ENCODE assay signal across 20 cellular contexts in genomic region chr4:164807611-164808010, GRCh38. TPM values are rescaled to one million over a fixed set of nuclear protein-coding genes. Genes with fewer than 3 reads are reported as not detected.
A peak's percentile ranks its signal among the peaks of the same experiment; 100 is the strongest.
DNase-seq lines count a peak whose midpoint lies in the region; ATAC-seq and TF ChIP-seq lines count a peak whose summit lies in the region.
"Had no signal": no experiment of that assay in that cellular context is flagged by ENCODE, and none has a peak within 500 bp of the region (broad histone marks: within the 10 kb centered on the region; RNA-seq: fewer than 3 reads in every experiment).

No MANE protein-coding gene starts in this region.

- in situ Hi-C loops in ACHN (cut with HindIII; ENCODE audit: low pct_ligation_motif_present, low pct_unique_long_range_greater_than_20kb, low sequenced_read_pairs), result no loop called here

- H3K4me3 ChIP-seq in epithelial cell of esophagus (ENCODE audit: low read length), result no peak overlapping the region

- TF ChIP-seq CTCF in epithelial cell of esophagus (IDR thresholded peaks at IDR 0.05; ENCODE audit: insufficient read depth, low read depth, low read length, missing control alignments), result no peak

- ATAC-seq in GM19467 (IDR thresholded peaks at IDR 0.05; ENCODE audit: unreplicated experiment), result no peak

- DNase-seq in ACHN (peak; percentile 24), LHCN-M2 (ENCODE audit: low read depth) (peak; percentile 28), epithelial cell of esophagus (ENCODE audit: low read depth) (peak; percentile 9), myocyte (ENCODE audit: low read depth) (peak; percentile 55), D341Med (ENCODE audit: low spot score) (no peak), cerebellar cortex (ENCODE audit: low spot score) (no peak), NCI-H2029 (lab: John Stamatoyannopoulos, UW) (no peak)
- DNase-seq: activated CD8-positive, alpha-beta memory T cell treated with anti-CD3 and anti-CD28 coated beads for 24 hours; activated gamma-delta T cell; anterior cingulate cortex; CD4-positive, alpha-beta memory T cell; GF-D8; NCI-H2107; nucleus accumbens; SW 1271 had no signal

RNA-seq across cellular contexts. Expression of gene SMIM31, which starts 53.7 kb away (rescaled TPM):
- total RNA-seq in LHCN-M2 (2014; rRNA removed) (not detected in 2 replicates), myocyte (not detected in 2 replicates)
- not detected for polyA plus RNA-seq in LHCN-M2 (2012)
- polyA plus RNA-seq in myocyte (2012), result not detected
- total RNA-seq: A673; CD4-positive, alpha-beta memory T cell; dermis microvascular lymphatic vessel endothelial cell; fibroblast of lung; subcutaneous adipose tissue had no signal
- polyA plus RNA-seq: CD4-positive, alpha-beta memory T cell; fibroblast of lung had no signal

Comparison
In these comparisons a context has a peak if more than half of its experiments do, and no peak if none do; other contexts are left out.
1. DNase-seq: peak in ACHN (single experiment), LHCN-M2 (single experiment), epithelial cell of esophagus (single experiment) and myocyte (single experiment); none in D341Med (single experiment), cerebellar cortex (single experiment) and NCI-H2029 (single experiment).